In genomic region chr3:184186184-184186901, GRCh38 we compare ENCODE assay signal across 8 cellular contexts. TPM values are rescaled to one million over a fixed set of nuclear protein-coding genes. Genes with fewer than 3 reads are reported as not detected.
DNase-seq lines count a peak whose midpoint lies in the region; ATAC-seq, FAIRE-seq and TF ChIP-seq lines count a peak whose summit lies in the region.

ABCF3 (plus strand) TSS chr3:184186199; CDS start chr3:184186208, 9 bp downstream.

- H3K9me3 ChIP-seq in Panc1 (ENCODE audit: control insufficient read depth, insufficient read depth, low read depth, low read length) (no peaks in the 10 kb centered on the region), H1 (ENCODE audit: insufficient read depth in 2 of 2, low read depth in 1 of 2, low read length in 1 of 2) (no peaks in the 10 kb centered on the region; a peak in 1 of 4 replicates), mononuclear cell (ENCODE audit: low read depth, low read length) (no peaks in the 10 kb centered on the region), aorta (ENCODE audit: control insufficient read depth, low read length) (no peaks in the 10 kb centered on the region)

- H3K23me2 ChIP-seq in H1 (ENCODE audit: low read depth, low read length): peaks cover 15% of the 10 kb centered on the region

- no peak within 1 kb of the TSS; the same call in 1 of the 2 replicates for H2BK15ac ChIP-seq in H1 (ENCODE audit: low read length)

- H3K36me3 ChIP-seq in Panc1 (ENCODE audit: control insufficient read depth, insufficient read depth, low read length) (peaks cover 38% of the 10 kb centered on the region), H1 (ENCODE audit: control insufficient read depth in 2 of 4, insufficient read depth in 4 of 4, low read length in 3 of 4) (peaks cover 31 to 68% (median 40%) of the 10 kb centered on the region in 4 experiments), aorta (ENCODE audit: control insufficient read depth in 1 of 2, insufficient read depth in 2 of 2, low read length in 1 of 2) (peaks cover 3 to 21% of the 10 kb centered on the region in 2 donors)

- peak within 1 kb of the TSS; percentile 90; the same call in 1 of the 2 replicates for H4K8ac ChIP-seq in H1 (ENCODE audit: extremely low read depth, insufficient read depth, low read length)

- peak within 1 kb of the TSS; percentile 83 for H2BK5ac ChIP-seq in H1 (ENCODE audit: low read depth, low read length)

- H2BK20ac ChIP-seq in H1 (ENCODE audit: low read length): no peak within 1 kb of the TSS

- no peak for FAIRE-seq in H1 (lab: Jason Lieb, UNC)

- H2AFZ ChIP-seq in H1 (ENCODE audit: low read length): peak within 1 kb of the TSS; percentile 94; the same call in 1 of the 2 replicates

- H3K27me3 ChIP-seq in Panc1 (ENCODE audit: control insufficient read depth, insufficient read depth, low read length): no peaks in the 10 kb centered on the region
- no peaks in the 10 kb centered on the region; a peak in 1 of 7 replicates for H3K27me3 ChIP-seq in H1 (replicated peaks in 1 of 4; ENCODE audit: control insufficient read depth in 3 of 4, extremely low read depth in 1 of 4, insufficient read depth in 3 of 4, low read length in 3 of 4)
- no peaks in the 10 kb centered on the region for H3K27me3 ChIP-seq in mononuclear cell (ENCODE audit: insufficient read depth, low read length)
- H3K27me3 ChIP-seq in aorta (ENCODE audit: control insufficient read depth in 1 of 2, insufficient read depth in 2 of 2, low read length in 1 of 2): no peaks in the 10 kb centered on the region

- peak within 1 kb of the TSS; percentile 5 for H3K56ac ChIP-seq in H1 (replicated peaks; ENCODE audit: insufficient read length, low read depth, low read length)

- ATAC-seq in HG02759 (IDR thresholded peaks at IDR 0.05; ENCODE audit: unreplicated experiment): peak; percentile 25
- peak; percentile 61 for ATAC-seq in Panc1
- peak; percentile 64 for ATAC-seq in aorta (ENCODE audit: low FRiP score)

- H3K4me1 ChIP-seq in Panc1 (ENCODE audit: control insufficient read depth, insufficient read depth, low read length) (peaks cover 15% of the 10 kb centered on the region), H1 (replicated peaks in 1 of 4; ENCODE audit: control insufficient read depth in 3 of 4, insufficient read depth in 4 of 4, low read length in 3 of 4) (peaks cover 0 to 8% (median 5%) of the 10 kb centered on the region in 4 experiments; a peak in 6 of 7 replicates), mononuclear cell (ENCODE audit: insufficient read depth, low read length) (peaks cover 24% of the 10 kb centered on the region), aorta (ENCODE audit: control insufficient read depth in 1 of 2, insufficient read depth in 2 of 2, low read length in 2 of 2) (no peaks in the 10 kb centered on the region)

- WGBS in H1 (ENCODE audit: extremely low coverage in 1 of 2, insufficient coverage in 1 of 2, insufficient read length in 1 of 2, insufficient replicate concordance in 2 of 2, low coverage in 1 of 2, low lambda C conversion rate in 2 of 2, missing lambda C conversion rate in 1 of 2), 2 experiments: 7% methylated on average over 37 of the region's 45 CpGs; no CpG with 5 or more reads in 1 of the 2 experiments
- 0% methylated on average over 45 of the region's 45 CpGs for WGBS in aorta, 2 donors

- POLR2A ChIA-PET in Panc1 (lab: Charles Lee): no interaction called here
- POLR2A ChIA-PET in H1 (lab: Charles Lee; ENCODE audit: partially characterized antibody): interaction anchor here (0.7 to 2.4 kb wide), 21 partner anchors 10 to 288 kb away, joined by 3 to 18 read pairs (median 3); partner anchors contain the start of genes AP2M1, CAMK2N2, DVL3 and EEF1AKMT4

- H4K20me1 ChIP-seq in H1 (replicated peaks in 1 of 2; ENCODE audit: control insufficient read depth in 1 of 2, insufficient read depth in 2 of 2, low read length in 2 of 2): peaks cover 3 to 11% of the 10 kb centered on the region in 2 experiments

- H3K4me3 ChIP-seq in Panc1 (ENCODE audit: low read depth in 2 of 2, low read length in 2 of 2): peak within 1 kb of the TSS; percentile 88 to 91
- peak within 1 kb of the TSS; percentile 86 to 96 (median 94) for H3K4me3 ChIP-seq in H1 (ENCODE audit: extremely low read depth in 1 of 4, insufficient read depth in 2 of 4, low read depth in 3 of 4, low read length in 4 of 4)
- H3K4me3 ChIP-seq in mononuclear cell (ENCODE audit: low read length): peak within 1 kb of the TSS; percentile 80
- H3K4me3 ChIP-seq in aorta (ENCODE audit: low read length in 2 of 2): peak within 1 kb of the TSS; percentile 79 to 88

- peak within 1 kb of the TSS; percentile 66 for H4K5ac ChIP-seq in H1 (ENCODE audit: insufficient read length, low read depth, low read length)

- no peak within 1 kb of the TSS for H2AK5ac ChIP-seq in H1 (ENCODE audit: low read depth, low read length)

- H3K79me1 ChIP-seq in H1 (ENCODE audit: low read depth, low read length): peaks cover 10% of the 10 kb centered on the region

- TF ChIP-seq CTCF in Panc1 (IDR thresholded peaks at IDR 0.05) (no peak), H1 (IDR thresholded peaks at IDR 0.05; ENCODE audit: control extremely low read depth in 1 of 3, insufficient read depth in 1 of 3, low read depth in 1 of 3, low read length in 3 of 3) (no peak)

- peak within 1 kb of the TSS; percentile 79 for H3K18ac ChIP-seq in H1 (ENCODE audit: extremely low read depth, low read length)

- in situ Hi-C loops in Panc1 (cut with HindIII; ENCODE audit: low pct_unique_long_range_greater_than_20kb, low sequenced_read_pairs): no loop called here

- H3K14ac ChIP-seq in H1 (ENCODE audit: insufficient read length): no peak within 1 kb of the TSS

- CTCF ChIA-PET in Panc1 (lab: Charles Lee) (interaction anchor here (0.5 to 1.0 kb wide), 4 partner anchors 11 to 282 kb away, joined by 3 to 9 read pairs (median 5); no protein-coding TSS in a partner anchor), H1 (lab: Charles Lee; ENCODE audit: partially characterized antibody) (interaction anchor here (0.6 to 3.5 kb wide), 9 partner anchors 9 to 98 kb away, joined by 3 to 16 read pairs (median 5); no protein-coding TSS in a partner anchor)

- peaks cover 6 to 27% of the 10 kb centered on the region in 2 experiments; a peak in 3 of 4 replicates for H3K79me2 ChIP-seq in H1 (ENCODE audit: control insufficient read depth in 1 of 2, insufficient read depth in 2 of 2, low read length in 2 of 2)

- H2BK12ac ChIP-seq in H1 (ENCODE audit: low read depth, low read length): no peak within 1 kb of the TSS

- no peak for TF ChIP-seq EP300 in H1 (IDR thresholded peaks at IDR 0.05; ENCODE audit: borderline replicate concordance in 1 of 2, low read depth in 2 of 2, low read length in 2 of 2)

- H3K27ac ChIP-seq in Panc1 (ENCODE audit: low read length) (peak within 1 kb of the TSS; percentile 92), H1 (ENCODE audit: low read depth, low read length) (peak within 1 kb of the TSS; percentile 92), aorta (ENCODE audit: low read depth in 1 of 2, low read length in 2 of 2) (peak within 1 kb of the TSS; percentile 50 to 77)

- H4K91ac ChIP-seq in H1 (replicated peaks; ENCODE audit: insufficient read length, low read length): no peak within 1 kb of the TSS

- peak within 1 kb of the TSS; percentile 38 for H2BK120ac ChIP-seq in H1 (replicated peaks; ENCODE audit: low read depth, low read length)

- intact Hi-C loops in Panc1 (cut with micrococcal nuclease; ENCODE audit: unreplicated experiment): no loop called here
- intact Hi-C loops in aorta (cut with DNase I): loop anchor here (2.0 to 5.0 kb wide), 4 partner anchors 39 to 111 kb away; partner anchors contain the start of genes ALG3 (in 1 of the 2), EEF1AKMT4 (in 1 of the 2), EIF2B5 (in 1 of the 2) and PSMD2 (in 1 of the 2)

- peak within 1 kb of the TSS; percentile 97 for H3K4me2 ChIP-seq in H1 (ENCODE audit: insufficient read depth in 1 of 2, low read depth in 2 of 2, low read length in 2 of 2)

- H3K4ac ChIP-seq in H1 (replicated peaks; ENCODE audit: insufficient read length, low read depth, low read length): peak within 1 kb of the TSS; percentile 74

- H3K9ac ChIP-seq in H1 (replicated peaks in 1 of 4; ENCODE audit: extremely low read depth in 1 of 4, low read depth in 3 of 4, low read length in 3 of 4): peak within 1 kb of the TSS; percentile 70 to 95 (median 82)

- TF ChIP-seq POLR2A in H1 (IDR thresholded peaks at IDR 0.05; ENCODE audit: control extremely low read depth in 1 of 2, low read depth in 2 of 2, low read length in 2 of 2): no peak

- no TSS peak for BruUV-seq in Panc1 (replicated peaks; lab: Mats Ljungman, UMichigan)

- peak; percentile 25 for DNase-seq in NCI-H748 (lab: John Stamatoyannopoulos, UW; ENCODE audit: unreplicated experiment)
- no peak for DNase-seq in NCI-H748 treated with DMSO at 0.1 percent for 48 hours (lab: John Stamatoyannopoulos, UW)
- DNase-seq in Panc1 (ENCODE audit: low read depth, low spot score): no peak
- no peak for DNase-seq in H1 (ENCODE audit: low read depth in 1 of 2, low spot score in 2 of 2)
- peak in 1 of 2 donors; percentile 86 for DNase-seq in aorta
- DNase-seq in Ammon's horn (ENCODE audit: low spot score): no peak

- TF ChIP-seq RAD21 in H1 (IDR thresholded peaks at IDR 0.05 in 1 of 2, conservative IDR thresholded peaks at IDR 0.05 in 1 of 2; ENCODE audit: low read depth in 2 of 2, low read length in 2 of 2): no peak

- H3K23ac ChIP-seq in H1 (ENCODE audit: insufficient read length): no peak within 1 kb of the TSS

TF ChIP-seq in H1, 55 proteins besides CTCF, POLR2A, EP300 and RAD21 (continues in another document):
- TF ChIP-seq HDAC6 (IDR thresholded peaks at IDR 0.05; ENCODE audit: low read depth, low read length): no peak
- TF ChIP-seq RXRA (IDR thresholded peaks at IDR 0.05; ENCODE audit: insufficient read depth, low read depth, low read length): no peak
- no peak for TF ChIP-seq CEBPB (IDR thresholded peaks at IDR 0.05; ENCODE audit: low read depth, low read length)
- no peak for TF ChIP-seq E2F6 (IDR thresholded peaks at IDR 0.05)

RNA-seq across cellular contexts. Expression of gene ABCF3, which starts in this region (rescaled TPM):
- total RNA-seq in Panc1 (2021; ENCODE audit: unreplicated experiment): 101 TPM
- 94.9 TPM for polyA plus RNA-seq in Panc1 (2012; ENCODE audit: insufficient read length)
- 50.9 and 51.6 TPM in 2 replicates for total RNA-seq in H1 (2021; fragmentation: NEBNext Ultra II Directional; extraction: Animal tissue kit (Norgen Biotek cat#: 25700))
- 57.8 and 76.6 TPM in 2 replicates for polyA plus RNA-seq in H1 (2011; rRNA removed)
- 55.1 TPM for polyA plus RNA-seq in H1 (2011; cell fraction: cytosol; rRNA removed)
- polyA plus RNA-seq in H1 (2011; cell fraction: nucleus; rRNA removed): 203 TPM
- 40.9 to 54.7 TPM (median 52.0 TPM) in 4 replicates for polyA plus RNA-seq in H1 (2012, experiment 1 of 2)
- 34.1 TPM for polyA plus RNA-seq in H1 (2012, experiment 2 of 2)
- polyA plus RNA-seq in H1 (2013, experiment 1 of 2): 28.7 TPM
- polyA plus RNA-seq in H1 (2013, experiment 2 of 2): 24.2 TPM
- 60.0 and 74.3 TPM in 2 replicates for polyA minus RNA-seq in H1 (2011; rRNA and poly(A)+ RNA removed)
- polyA minus RNA-seq in H1 (2011; cell fraction: cytosol; rRNA and poly(A)+ RNA removed): 37.5 TPM
- polyA minus RNA-seq in H1 (2011; cell fraction: nucleus; rRNA and poly(A)+ RNA removed): 60.7 TPM
- 39.7 TPM for total RNA-seq in mononuclear cell
- total RNA-seq in aorta: 10 to 100 TPM; 44.1 to 57.1 TPM
- polyA plus RNA-seq in aorta: 10 to 100 TPM; 30.1 to 75.6 TPM
